In the genomic region with DNA sequence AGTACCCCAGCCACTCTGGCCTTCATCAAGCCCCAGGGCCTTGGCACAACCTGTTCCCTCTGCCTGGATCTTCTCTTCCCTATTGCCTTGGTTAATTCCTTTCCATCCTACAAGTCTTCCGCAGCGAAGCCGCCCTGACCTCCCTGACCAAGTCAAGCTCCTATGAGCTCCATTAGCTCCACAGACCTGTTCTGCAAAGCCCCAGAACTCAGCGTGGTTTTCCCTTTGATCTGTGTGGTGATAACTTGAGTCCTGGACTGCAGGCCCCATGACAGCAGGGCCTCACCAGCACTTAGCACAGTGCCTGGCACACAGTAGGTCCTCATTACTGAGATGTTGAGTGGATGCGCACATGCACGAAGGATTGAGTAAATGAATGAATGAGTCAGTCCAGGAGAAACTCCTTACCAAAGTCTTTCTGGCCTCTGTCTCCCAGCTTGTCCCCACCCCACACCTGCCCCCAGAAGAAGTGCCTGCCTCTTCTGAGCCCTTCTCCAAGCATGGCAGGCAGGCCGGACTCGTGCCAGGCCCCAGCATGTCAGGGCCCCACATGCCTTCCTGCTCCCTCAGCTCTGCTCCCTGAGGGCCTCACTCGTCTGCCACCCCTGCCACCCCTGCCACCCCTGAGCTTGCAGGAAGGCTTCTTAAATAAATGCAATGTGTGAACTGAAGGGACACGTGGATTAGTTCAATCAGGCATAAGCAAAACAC, we compare ENCODE assay signal across 1 cellular context.
TF ChIP-seq lines count a peak whose summit lies in the region.

No MANE protein-coding gene starts in this region.

TF ChIP-seq in HepG2, 621 proteins besides CTCF, POLR2A, EP300 and RAD21:
- 0 out of 2 replicates have a peak, but pooled peaks have one; percentile 34 for TF ChIP-seq HDAC1 (CRISPR knock-in tag; IDR thresholded peaks at IDR 0.05)
- 0 out of 2 replicates have a peak, but pooled peaks have one; percentile 20 for TF ChIP-seq ADNP (CRISPR knock-in tag; IDR thresholded peaks at IDR 0.05)
- TF ChIP-seq ZNF446 (CRISPR knock-in tag; IDR thresholded peaks at IDR 0.05): 0 out of 2 replicates have a peak, but pooled peaks have one; percentile 20
- TF ChIP-seq ZNF274 (CRISPR knock-in tag; IDR thresholded peaks at IDR 0.05): no peak
- TF ChIP-seq ZSCAN20 (CRISPR knock-in tag; IDR thresholded peaks at IDR 0.05; ENCODE audit: borderline replicate concordance): no peak
- TF ChIP-seq NFYC (CRISPR knock-in tag; IDR thresholded peaks at IDR 0.05): no peak
- peak; percentile 52; the same call in 1 of the 2 replicates for TF ChIP-seq AKAP8 (CRISPR knock-in tag; IDR thresholded peaks at IDR 0.05)
- no peak for TF ChIP-seq ZNF383 (CRISPR knock-in tag; IDR thresholded peaks at IDR 0.05; ENCODE audit: borderline replicate concordance)
- TF ChIP-seq ZNF563 (CRISPR knock-in tag; IDR thresholded peaks at IDR 0.05): 0 out of 2 replicates have a peak, but pooled peaks have one; percentile 21
- TF ChIP-seq ZFX (CRISPR knock-in tag; IDR thresholded peaks at IDR 0.05; ENCODE audit: low read depth): 0 out of 2 replicates have a peak, but pooled peaks have one; percentile 30
- peak; percentile 88 for TF ChIP-seq ZKSCAN1 (IDR thresholded peaks at IDR 0.05; ENCODE audit: low read length)
- 0 out of 2 replicates have a peak, but pooled peaks have one; percentile 41 for TF ChIP-seq ZNF572 (CRISPR knock-in tag; IDR thresholded peaks at IDR 0.05)
- 0 out of 2 replicates have a peak, but pooled peaks have one; percentile 2 for TF ChIP-seq PAX8 (CRISPR knock-in tag; IDR thresholded peaks at IDR 0.05; ENCODE audit: borderline replicate concordance)
- no peak for TF ChIP-seq KAT2B (IDR thresholded peaks at IDR 0.05; ENCODE audit: borderline replicate concordance, low read depth, low read length)
- peak; percentile 18; the same call in 1 of the 2 replicates for TF ChIP-seq ZBTB38 (CRISPR knock-in tag; IDR thresholded peaks at IDR 0.05)
- 0 out of 2 replicates have a peak, but pooled peaks have one; percentile 37 for TF ChIP-seq TEAD2 (CRISPR knock-in tag; IDR thresholded peaks at IDR 0.05)
- TF ChIP-seq ZNF326 (CRISPR knock-in tag; IDR thresholded peaks at IDR 0.05; ENCODE audit: borderline replicate concordance): 0 out of 2 replicates have a peak, but pooled peaks have one; percentile 9
- TF ChIP-seq ZNF724P (CRISPR knock-in tag; IDR thresholded peaks at IDR 0.05; ENCODE audit: borderline replicate concordance): peak; percentile 24
- TF ChIP-seq CEBPB (IDR thresholded peaks at IDR 0.05; ENCODE audit: borderline replicate concordance, low read depth, low read length): no peak
- TF ChIP-seq MED1 (CRISPR knock-in tag; IDR thresholded peaks at IDR 0.05): 0 out of 2 replicates have a peak, but pooled peaks have one; percentile 9
- peak; percentile 6; the same call in 1 of the 2 replicates for TF ChIP-seq POLR2G (IDR thresholded peaks at IDR 0.05; ENCODE audit: low read depth, low read length)
